ENCODE assay signal across 19 cellular contexts in genomic region chr1:112083487-112083886, GRCh38.
DNase-seq lines count a peak whose midpoint lies in the region; ATAC-seq, FAIRE-seq and TF ChIP-seq lines count a peak whose summit lies in the region.
"Had no signal": no experiment of that assay in that cellular context is flagged by ENCODE, and none has a peak within 500 bp of the region (broad histone marks: within the 10 kb centered on the region; RNA-seq: fewer than 3 reads in every experiment).

No MANE protein-coding gene starts in this region.

- TF ChIP-seq CTCF in GM12865 (IDR thresholded peaks at IDR 0.05; ENCODE audit: insufficient read depth, low read depth, low read length, missing control alignments): no peak
- no peak for TF ChIP-seq CTCF in K562 (IDR thresholded peaks at IDR 0.05 in 2 of 3, conservative IDR thresholded peaks at IDR 0.05 in 1 of 3; ENCODE audit: insufficient read depth in 2 of 3, low read depth in 1 of 3, low read length in 3 of 3)
- TF ChIP-seq CTCF in left lung (IDR thresholded peaks at IDR 0.05): no peak
- TF ChIP-seq CTCF in upper lobe of right lung (IDR thresholded peaks at IDR 0.05): no peak

- H2AFZ ChIP-seq in K562 (ENCODE audit: low read depth, low read length): no peak overlapping the region

- CTCF ChIA-PET in K562 (lab: Yijun Ruan, JAX; ENCODE audit: low intra/inter-chr PET ratio): no interaction called here
- CTCF ChIA-PET in activated naive CD4-positive, alpha-beta T cell treated with anti-CD3 and anti-CD28 coated beads for 36 hours (lab: Charles Lee): no interaction called here

- H3K27me3 Mint-ChIP-seq in activated naive CD4-positive, alpha-beta T cell treated with anti-CD3 and anti-CD28 coated beads for 36 hours (ENCODE audit: low read depth): peaks cover 14% of the 10 kb centered on the region

- no peak overlapping the region for H3K9ac ChIP-seq in K562 (ENCODE audit: insufficient read depth in 1 of 2, low read depth in 2 of 2, low read length in 2 of 2)

- WGBS in K562 (ENCODE audit: insufficient coverage, low coverage, missing lambda C conversion rate): 0% methylated on average over 3 of the region's 3 CpGs

- H3K9me1 ChIP-seq in K562 (ENCODE audit: control insufficient read depth, insufficient read depth, low read length): no peaks in the 10 kb centered on the region

- in situ Hi-C loops in K562 (cut with MboI): no loop called here

- no peaks in the 10 kb centered on the region for H3K9me3 ChIP-seq in K562 (replicated peaks; ENCODE audit: control insufficient read depth, insufficient read depth, low read depth, low read length)
- no peaks in the 10 kb centered on the region for H3K9me3 ChIP-seq in left lung
- H3K9me3 ChIP-seq in upper lobe of right lung: no peaks in the 10 kb centered on the region
- H3K9me3 ChIP-seq: prostate gland, stomach had no signal

- peak; percentile 44; the same call in 1 of the 3 replicates for ATAC-seq in K562
- ATAC-seq in left lung: peak; percentile 47
- no peak for ATAC-seq in upper lobe of right lung
- ATAC-seq: effector memory CD8-positive, alpha-beta T cell had no signal

- DNase-seq in GM12865 (ENCODE audit: low read depth) (peak; percentile 3), MV-4-11 (lab: John Stamatoyannopoulos, UW) (peak; percentile 3), K562 (ENCODE audit: extremely low read depth in 1 of 4, low spot score in 3 of 4) (peak in 1 of 4 experiments; percentile 18), left lung (no peak), SIG-M5 treated with dmso at 0.1 percent for 504 hours (lab: John Stamatoyannopoulos, UW; ENCODE audit: unreplicated experiment) (no peak), upper lobe of right lung (no peak), NK-92 (lab: John Stamatoyannopoulos, UW; ENCODE audit: unreplicated experiment) (no peak)
- DNase-seq in activated naive CD4-positive, alpha-beta T cell treated with anti-CD3 and anti-CD28 coated beads for 36 hours: no peak
- DNase-seq: C1 segment of cervical spinal cord; effector memory CD8-positive, alpha-beta T cell; KG1; NCI-H2171; stimulated activated CD4-positive, alpha-beta T cell treated with anti-CD3 and anti-CD28 coated beads, Interleukin-2, amount 100 ng/mL, for 48 hours; stomach; T1000 had no signal

- H3K27me3 ChIP-seq in K562 (ENCODE audit: control insufficient read depth in 2 of 2, insufficient read depth in 2 of 2, low read length in 2 of 2) (no peaks in the 10 kb centered on the region), left lung (no peaks in the 10 kb centered on the region), upper lobe of right lung (no peaks in the 10 kb centered on the region)

- FAIRE-seq in K562 (lab: Jason Lieb, UNC): peak; percentile 55
- FAIRE-seq: G401.6, GM18507, RCC 7860 had no signal

- no peak overlapping the region for H3K27ac ChIP-seq in K562 (ENCODE audit: extremely low read depth, low read depth, low read length)
- H3K27ac ChIP-seq in left lung: no peak overlapping the region
- H3K27ac ChIP-seq in upper lobe of right lung: no peak overlapping the region
- H3K27ac ChIP-seq: prostate gland, stomach had no signal

- no peak for TF ChIP-seq EP300 in K562 (IDR thresholded peaks at IDR 0.05; ENCODE audit: low read length)

- BruUV-seq in K562 (replicated peaks; lab: Mats Ljungman, UMichigan): no TSS peak

- H3K4me1 ChIP-seq in K562 (replicated peaks in 1 of 2; ENCODE audit: control insufficient read depth in 2 of 2, insufficient read depth in 2 of 2, low read length in 2 of 2): no peaks in the 10 kb centered on the region
- no peaks in the 10 kb centered on the region for H3K4me1 ChIP-seq in left lung
- H3K4me1 ChIP-seq in upper lobe of right lung: no peaks in the 10 kb centered on the region
- H3K4me1 ChIP-seq: prostate gland, stomach had no signal

- H3K4me2 ChIP-seq in K562 (ENCODE audit: insufficient read depth, low read length): no peak overlapping the region

- no peaks in the 10 kb centered on the region for H3K36me3 Mint-ChIP-seq in activated naive CD4-positive, alpha-beta T cell treated with anti-CD3 and anti-CD28 coated beads for 36 hours (ENCODE audit: low read depth)

- POLR2A ChIA-PET in K562 (lab: Yijun Ruan, JAX): no interaction called here

- H3K4me3 ChIP-seq in GM12865 (ENCODE audit: low read depth, low read length): no peak overlapping the region
- no peak overlapping the region for H3K4me3 ChIP-seq in K562
- no peak overlapping the region for H3K4me3 ChIP-seq in left lung
- no peak overlapping the region for H3K4me3 ChIP-seq in upper lobe of right lung
- H3K4me3 ChIP-seq: prostate gland, stomach had no signal

- no peaks in the 10 kb centered on the region for H4K20me1 ChIP-seq in K562 (replicated peaks; ENCODE audit: control insufficient read depth, insufficient read depth, low read length)

- H3K27ac Mint-ChIP-seq in activated naive CD4-positive, alpha-beta T cell treated with anti-CD3 and anti-CD28 coated beads for 36 hours: no peak overlapping the region
- H3K27ac Mint-ChIP-seq: effector memory CD8-positive, alpha-beta T cell had no signal

- H3K4me3 Mint-ChIP-seq in activated naive CD4-positive, alpha-beta T cell treated with anti-CD3 and anti-CD28 coated beads for 36 hours: no peak overlapping the region
- H3K4me3 Mint-ChIP-seq: effector memory CD8-positive, alpha-beta T cell had no signal

- no peaks in the 10 kb centered on the region for H3K36me3 ChIP-seq in K562 (ENCODE audit: control insufficient read depth, insufficient read depth, low read length)
- H3K36me3 ChIP-seq in left lung: no peaks in the 10 kb centered on the region
- H3K36me3 ChIP-seq in upper lobe of right lung: no peaks in the 10 kb centered on the region
- H3K36me3 ChIP-seq: prostate gland, stomach had no signal

- no peak for TF ChIP-seq POLR2A in K562 (conservative IDR thresholded peaks at IDR 0.05)

- no peaks in the 10 kb centered on the region for H3K79me2 ChIP-seq in K562 (ENCODE audit: control insufficient read depth, insufficient read depth, low read length)

- TF ChIP-seq RAD21 in K562 (CRISPR knock-in tag; conservative IDR thresholded peaks at IDR 0.05 in 1 of 2, IDR thresholded peaks at IDR 0.05 in 1 of 2): no peak

- H3K4me1 Mint-ChIP-seq in activated naive CD4-positive, alpha-beta T cell treated with anti-CD3 and anti-CD28 coated beads for 36 hours (ENCODE audit: low read depth): no peaks in the 10 kb centered on the region

- no peaks in the 10 kb centered on the region for H3K9me3 Mint-ChIP-seq in activated naive CD4-positive, alpha-beta T cell treated with anti-CD3 and anti-CD28 coated beads for 36 hours
- H3K9me3 Mint-ChIP-seq: effector memory CD8-positive, alpha-beta T cell had no signal

- intact Hi-C loops in K562 (cut with micrococcal nuclease): no loop called here
- intact Hi-C loops in left lung (cut with DNase I): no loop called here
- intact Hi-C loops in activated naive CD4-positive, alpha-beta T cell treated with anti-CD3 and anti-CD28 coated beads for 36 hours (cut with micrococcal nuclease): no loop called here
- intact Hi-C loops in upper lobe of right lung (cut with DNase I): no loop called here

TF ChIP-seq in K562, 482 proteins besides CTCF, POLR2A, EP300 and RAD21:
- TF ChIP-seq EHMT2 (IDR thresholded peaks at IDR 0.05) (peak; percentile 92), REST (CRISPR knock-in tag; IDR thresholded peaks at IDR 0.05; ENCODE audit: low read depth) (peak; percentile 88), MIER1 (IDR thresholded peaks at IDR 0.05; ENCODE audit: low read depth) (peak; percentile 85), CBFA2T2 (conservative IDR thresholded peaks at IDR 0.05) (no peak)
TF ChIP-seq in K562: peak in this region for 3.

Comparison
In these comparisons a context has a peak if more than half of its experiments do, and no peak if none do; other contexts are left out.
1. DNase-seq: peak in GM12865 (single experiment) and MV-4-11 (single experiment); none in left lung (0 of 2), activated naive CD4-positive, alpha-beta T cell treated with anti-CD3 and anti-CD28 coated beads for 36 hours (single experiment), SIG-M5 treated with dmso at 0.1 percent for 504 hours (single experiment), upper lobe of right lung (single experiment) and NK-92 (single experiment).